ENCODE assay signal across 1 cellular context in the genomic region with DNA sequence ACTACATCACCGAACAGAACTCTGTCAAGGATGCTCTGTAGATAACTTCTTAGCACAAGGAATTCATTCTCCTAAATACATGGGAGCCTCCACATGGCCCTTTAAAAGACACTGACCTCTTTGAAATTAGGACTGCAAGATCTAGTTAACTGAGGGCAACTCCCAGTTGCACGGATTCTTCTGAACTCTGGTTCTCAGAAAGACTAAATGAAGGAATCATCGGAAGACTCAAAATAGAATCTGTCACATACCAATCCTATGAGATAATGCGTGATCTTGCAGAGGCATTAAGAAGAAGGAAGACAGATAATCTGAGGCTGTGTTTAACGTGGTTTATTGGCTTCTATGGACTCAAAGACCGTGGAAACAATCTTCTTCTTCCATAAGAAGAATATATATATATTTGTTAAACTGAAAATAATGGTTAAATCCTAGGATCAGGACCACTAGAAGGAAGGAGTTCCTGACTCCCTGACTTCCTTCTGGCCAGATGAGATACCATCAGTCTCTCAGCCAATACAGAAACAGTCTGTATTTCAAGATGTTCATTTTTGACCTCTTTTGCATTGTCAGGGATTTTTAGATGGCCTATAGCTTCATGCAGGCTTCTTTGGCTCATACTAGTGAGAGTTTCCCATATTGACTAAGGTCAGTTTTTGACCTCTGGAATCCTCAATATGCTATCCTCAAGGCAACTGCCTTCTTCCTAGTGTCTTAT.
TF ChIP-seq lines count a peak whose summit lies in the region.

No MANE protein-coding gene starts in this region.

TF ChIP-seq in GM23338, 12 proteins besides CTCF, POLR2A, EP300 and RAD21:
- TF ChIP-seq, protein P1, sequence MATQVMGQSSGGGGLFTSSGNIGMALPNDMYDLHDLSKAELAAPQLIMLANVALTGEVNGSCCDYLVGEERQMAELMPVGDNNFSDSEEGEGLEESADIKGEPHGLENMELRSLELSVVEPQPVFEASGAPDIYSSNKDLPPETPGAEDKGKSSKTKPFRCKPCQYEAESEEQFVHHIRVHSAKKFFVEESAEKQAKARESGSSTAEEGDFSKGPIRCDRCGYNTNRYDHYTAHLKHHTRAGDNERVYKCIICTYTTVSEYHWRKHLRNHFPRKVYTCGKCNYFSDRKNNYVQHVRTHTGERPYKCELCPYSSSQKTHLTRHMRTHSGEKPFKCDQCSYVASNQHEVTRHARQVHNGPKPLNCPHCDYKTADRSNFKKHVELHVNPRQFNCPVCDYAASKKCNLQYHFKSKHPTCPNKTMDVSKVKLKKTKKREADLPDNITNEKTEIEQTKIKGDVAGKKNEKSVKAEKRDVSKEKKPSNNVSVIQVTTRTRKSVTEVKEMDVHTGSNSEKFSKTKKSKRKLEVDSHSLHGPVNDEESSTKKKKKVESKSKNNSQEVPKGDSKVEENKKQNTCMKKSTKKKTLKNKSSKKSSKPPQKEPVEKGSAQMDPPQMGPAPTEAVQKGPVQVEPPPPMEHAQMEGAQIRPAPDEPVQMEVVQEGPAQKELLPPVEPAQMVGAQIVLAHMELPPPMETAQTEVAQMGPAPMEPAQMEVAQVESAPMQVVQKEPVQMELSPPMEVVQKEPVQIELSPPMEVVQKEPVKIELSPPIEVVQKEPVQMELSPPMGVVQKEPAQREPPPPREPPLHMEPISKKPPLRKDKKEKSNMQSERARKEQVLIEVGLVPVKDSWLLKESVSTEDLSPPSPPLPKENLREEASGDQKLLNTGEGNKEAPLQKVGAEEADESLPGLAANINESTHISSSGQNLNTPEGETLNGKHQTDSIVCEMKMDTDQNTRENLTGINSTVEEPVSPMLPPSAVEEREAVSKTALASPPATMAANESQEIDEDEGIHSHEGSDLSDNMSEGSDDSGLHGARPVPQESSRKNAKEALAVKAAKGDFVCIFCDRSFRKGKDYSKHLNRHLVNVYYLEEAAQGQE (IDR thresholded peaks at IDR 0.05; ENCODE audit: unreplicated experiment) = no peak
- TF ChIP-seq ZNF114 (CRISPR knock-in tag; IDR thresholded peaks at IDR 0.05) (no peak), ZNF331 (CRISPR knock-in tag; IDR thresholded peaks at IDR 0.05; ENCODE audit: low read depth) (no peak), POLR2AphosphoS5 (IDR thresholded peaks at IDR 0.05; ENCODE audit: low read depth) (no peak), ZNF462 (CRISPR knock-in tag; IDR thresholded peaks at IDR 0.05) (no peak), EZH2phosphoT487 (IDR thresholded peaks at IDR 0.05; ENCODE audit: unreplicated experiment) (no peak), EZH2 (IDR thresholded peaks at IDR 0.05; ENCODE audit: low read depth, unreplicated experiment) (no peak), CREB1 (CRISPR knock-in tag; IDR thresholded peaks at IDR 0.05; ENCODE audit: low read depth) (no peak), NANOG (IDR thresholded peaks at IDR 0.05; ENCODE audit: borderline replicate concordance) (no peak), STAT1 (IDR thresholded peaks at IDR 0.05; ENCODE audit: unreplicated experiment) (no peak), JUNB (IDR thresholded peaks at IDR 0.05; ENCODE audit: unreplicated experiment) (no peak)
